Comparison of ENCODE assay signal across 1 cellular context in the genomic region with DNA sequence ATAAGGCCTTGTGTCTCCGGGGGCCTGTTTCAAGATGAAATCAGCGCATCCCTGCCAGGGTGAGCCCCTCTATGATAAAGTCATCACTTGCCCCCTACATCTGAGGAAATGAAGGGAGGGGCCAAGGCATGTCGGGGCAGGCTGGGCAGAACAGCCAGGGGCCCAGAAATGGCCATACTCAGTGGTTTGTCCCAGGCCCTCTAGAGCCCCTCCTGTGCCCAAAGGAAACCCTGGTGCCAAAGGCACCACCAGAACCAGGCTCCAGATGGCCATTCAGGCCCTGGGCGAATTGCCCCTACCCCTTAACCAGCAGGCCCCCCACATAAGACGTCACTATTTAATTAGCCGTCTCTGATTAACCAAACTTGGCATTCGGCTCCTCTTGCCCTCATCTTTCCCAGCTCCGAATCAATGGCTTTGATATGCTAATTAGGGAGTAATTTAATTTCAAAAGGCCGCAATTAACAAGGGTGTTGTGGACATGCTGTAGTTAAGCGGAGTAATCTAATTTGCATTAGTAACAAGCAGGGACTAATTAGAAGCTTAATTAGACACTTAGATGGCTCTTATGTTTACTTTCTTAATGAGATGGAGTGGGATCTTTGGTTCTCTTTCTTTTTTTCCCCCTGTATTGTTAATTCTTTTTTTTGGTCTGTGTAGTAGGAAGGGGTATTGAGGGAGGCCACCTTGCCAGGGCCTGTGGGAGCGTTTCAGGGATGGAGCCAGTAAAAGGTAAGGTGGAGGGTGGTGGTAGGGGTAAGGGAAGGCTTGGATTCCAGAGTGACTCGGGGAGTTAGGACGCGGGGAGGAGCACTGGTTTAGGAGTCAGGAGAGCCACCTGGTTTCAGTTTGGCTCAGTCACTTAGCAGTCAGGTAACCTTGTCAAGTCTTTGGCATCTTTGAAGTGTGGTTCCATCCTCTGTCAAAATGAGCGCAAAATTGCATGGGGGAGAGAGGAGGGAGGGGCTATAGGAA.
TF ChIP-seq lines count a peak whose summit lies in the region.

No MANE protein-coding gene starts in this region.

TF ChIP-seq in HEK293, 187 proteins besides CTCF, POLR2A, EP300 and RAD21 (continued from another document):
- TF ChIP-seq, protein P1, sequence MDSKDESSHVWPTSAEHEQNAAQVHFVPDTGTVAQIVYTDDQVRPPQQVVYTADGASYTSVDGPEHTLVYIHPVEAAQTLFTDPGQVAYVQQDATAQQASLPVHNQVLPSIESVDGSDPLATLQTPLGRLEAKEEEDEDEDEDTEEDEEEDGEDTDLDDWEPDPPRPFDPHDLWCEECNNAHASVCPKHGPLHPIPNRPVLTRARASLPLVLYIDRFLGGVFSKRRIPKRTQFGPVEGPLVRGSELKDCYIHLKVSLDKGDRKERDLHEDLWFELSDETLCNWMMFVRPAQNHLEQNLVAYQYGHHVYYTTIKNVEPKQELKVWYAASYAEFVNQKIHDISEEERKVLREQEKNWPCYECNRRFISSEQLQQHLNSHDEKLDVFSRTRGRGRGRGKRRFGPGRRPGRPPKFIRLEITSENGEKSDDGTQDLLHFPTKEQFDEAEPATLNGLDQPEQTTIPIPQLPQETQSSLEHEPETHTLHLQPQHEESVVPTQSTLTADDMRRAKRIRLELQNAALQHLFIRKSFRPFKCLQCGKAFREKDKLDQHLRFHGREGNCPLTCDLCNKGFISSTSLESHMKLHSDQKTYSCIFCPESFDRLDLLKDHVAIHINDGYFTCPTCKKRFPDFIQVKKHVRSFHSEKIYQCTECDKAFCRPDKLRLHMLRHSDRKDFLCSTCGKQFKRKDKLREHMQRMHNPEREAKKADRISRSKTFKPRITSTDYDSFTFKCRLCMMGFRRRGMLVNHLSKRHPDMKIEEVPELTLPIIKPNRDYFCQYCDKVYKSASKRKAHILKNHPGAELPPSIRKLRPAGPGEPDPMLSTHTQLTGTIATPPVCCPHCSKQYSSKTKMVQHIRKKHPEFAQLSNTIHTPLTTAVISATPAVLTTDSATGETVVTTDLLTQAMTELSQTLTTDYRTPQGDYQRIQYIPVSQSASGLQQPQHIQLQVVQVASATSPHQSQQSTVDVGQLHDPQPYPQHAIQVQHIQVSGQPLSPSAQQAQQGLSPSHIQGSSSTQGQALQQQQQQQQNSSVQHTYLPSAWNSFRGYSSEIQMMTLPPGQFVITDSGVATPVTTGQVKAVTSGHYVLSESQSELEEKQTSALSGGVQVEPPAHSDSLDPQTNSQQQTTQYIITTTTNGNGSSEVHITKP (tag by site-specific recombination; IDR thresholded peaks at IDR 0.05) = 0 out of 2 replicates have a peak, but pooled peaks have one; percentile 16
- TF ChIP-seq SP7 (tag by site-specific recombination; IDR thresholded peaks at IDR 0.05) (no peak), ZNF404 (tag by site-specific recombination; IDR thresholded peaks at IDR 0.05) (no peak), ZNF335 (tag by site-specific recombination; conservative IDR thresholded peaks at IDR 0.05) (no peak), ZNF626 (tag by site-specific recombination; IDR thresholded peaks at IDR 0.05) (no peak), ZNF341 (tag by site-specific recombination; IDR thresholded peaks at IDR 0.05; ENCODE audit: low read depth) (peak; percentile 28), ZIC2 (tag by site-specific recombination; IDR thresholded peaks at IDR 0.05) (peak; percentile 73)
- TF ChIP-seq, protein P2, sequence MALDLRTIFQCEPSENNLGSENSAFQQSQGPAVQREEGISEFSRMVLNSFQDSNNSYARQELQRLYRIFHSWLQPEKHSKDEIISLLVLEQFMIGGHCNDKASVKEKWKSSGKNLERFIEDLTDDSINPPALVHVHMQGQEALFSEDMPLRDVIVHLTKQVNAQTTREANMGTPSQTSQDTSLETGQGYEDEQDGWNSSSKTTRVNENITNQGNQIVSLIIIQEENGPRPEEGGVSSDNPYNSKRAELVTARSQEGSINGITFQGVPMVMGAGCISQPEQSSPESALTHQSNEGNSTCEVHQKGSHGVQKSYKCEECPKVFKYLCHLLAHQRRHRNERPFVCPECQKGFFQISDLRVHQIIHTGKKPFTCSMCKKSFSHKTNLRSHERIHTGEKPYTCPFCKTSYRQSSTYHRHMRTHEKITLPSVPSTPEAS (tag by site-specific recombination; IDR thresholded peaks at IDR 0.05) = no peak
